8 cellular contexts compared by ENCODE assay signal in genomic region chr1:9181990-9182783, GRCh38. TPM values are rescaled to one million over a fixed set of nuclear protein-coding genes. Genes with fewer than 3 reads are reported as not detected.
DNase-seq lines count a peak whose midpoint lies in the region; ATAC-seq and TF ChIP-seq lines count a peak whose summit lies in the region.

No MANE protein-coding gene starts in this region.

- no peaks in the 10 kb centered on the region for H3K36me3 ChIP-seq in left ventricle myocardium inferior

- peak overlapping the region; percentile 87 for H3K4me3 ChIP-seq in left ventricle myocardium inferior

- peaks cover 43% of the 10 kb centered on the region for H3K4me1 ChIP-seq in left ventricle myocardium inferior

- intact Hi-C loops in left ventricle myocardium inferior (cut with micrococcal nuclease) = no loop called here

- no peaks in the 10 kb centered on the region for H3K9me3 ChIP-seq in left ventricle myocardium inferior (replicated peaks)

- peak overlapping the region; percentile 71 for H3K27ac ChIP-seq in left ventricle myocardium inferior (replicated peaks)

- peaks cover 17% of the 10 kb centered on the region for H3K27me3 ChIP-seq in left ventricle myocardium inferior (ENCODE audit: low read depth)

- TF ChIP-seq CTCF in left ventricle myocardium inferior (IDR thresholded peaks at IDR 0.05; ENCODE audit: borderline replicate concordance) = peak; percentile 37

- DNase-seq in NCI-H2081 (lab: John Stamatoyannopoulos, UW) = peak; percentile 15 to 33
- no peak for DNase-seq in NCI-H2081 treated with DMSO at 0.1 percent for 48 hours (lab: John Stamatoyannopoulos, UW)
- DNase-seq in activated naive CD4-positive, alpha-beta T cell treated with anti-CD3 and anti-CD28 coated beads, Interleukin-2, amount 50 U/mL, for 16 hours = peak; percentile 32
- DNase-seq in left ventricle myocardium inferior = peak; percentile 40
- peak; percentile 47 for DNase-seq in retina
- DNase-seq in dedifferentiated amniotic fluid mesenchymal stem cell (ENCODE audit: extremely low spot score) = no peak

- ATAC-seq in HG03354 (IDR thresholded peaks at IDR 0.05; ENCODE audit: poor library complexity, severe bottlenecking, unreplicated experiment) (peak; percentile 42), GM18907 (IDR thresholded peaks at IDR 0.05; ENCODE audit: unreplicated experiment) (no peak)

RNA-seq across cellular contexts. Expression of gene H6PD, which starts 52.4 kb away (rescaled TPM):
- total RNA-seq in left ventricle myocardium inferior = 21.9 TPM

RNA-seq across cellular contexts. Expression of gene GPR157, which starts 53.3 kb away (rescaled TPM):
- total RNA-seq in left ventricle myocardium inferior = 48.4 TPM

Comparison
In these comparisons a context has a peak if more than half of its experiments do, and no peak if none do; other contexts are left out.
1. DNase-seq: peak in NCI-H2081 (2 of 2), activated naive CD4-positive, alpha-beta T cell treated with anti-CD3 and anti-CD28 coated beads, Interleukin-2, amount 50 U/mL, for 16 hours (single experiment), left ventricle myocardium inferior (single experiment) and retina (single experiment); none in NCI-H2081 treated with DMSO at 0.1 percent for 48 hours (single experiment) and dedifferentiated amniotic fluid mesenchymal stem cell (single experiment).